ENCODE assay signal across 8 cellular contexts in the genomic region with DNA sequence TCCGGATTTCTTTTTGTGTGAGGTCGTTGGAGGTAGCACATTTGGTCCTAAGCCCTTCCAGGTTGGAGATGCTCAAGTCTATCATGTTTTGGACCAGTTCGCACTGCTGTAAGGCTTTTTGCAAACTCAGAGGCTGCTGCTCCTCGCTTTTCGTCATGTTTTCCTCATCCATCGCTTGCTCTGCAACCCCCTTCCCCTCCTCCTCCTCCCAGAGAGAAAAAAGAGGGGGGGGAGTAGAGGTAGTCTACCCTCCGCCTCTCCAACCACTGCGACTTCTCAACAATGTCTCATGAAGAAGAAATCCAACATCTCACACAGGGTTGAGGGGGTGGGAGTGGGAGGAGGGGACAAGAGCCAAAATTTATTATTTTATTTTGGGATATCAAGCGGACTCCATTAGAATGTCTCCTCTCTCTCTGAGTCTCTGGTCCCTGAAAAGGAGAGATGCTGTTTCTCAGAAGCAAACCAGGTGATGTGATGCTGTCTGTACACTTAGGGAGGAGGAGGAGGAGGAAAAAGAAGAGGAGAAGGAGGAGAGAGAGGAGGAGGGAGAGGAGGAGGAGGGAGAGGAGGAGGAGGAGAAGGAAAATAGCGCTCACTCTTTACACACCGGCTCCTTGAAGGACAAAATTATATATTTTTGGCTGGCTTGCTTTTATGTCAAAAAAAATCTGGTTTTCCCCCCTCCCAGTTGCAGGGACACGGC. TPM values are rescaled to one million over a fixed set of nuclear protein-coding genes. Genes with fewer than 3 reads are reported as not detected.
DNase-seq lines count a peak whose midpoint lies in the region; ATAC-seq, FAIRE-seq and TF ChIP-seq lines count a peak whose summit lies in the region.

No MANE protein-coding gene starts in this region.

- H3K36me3 ChIP-seq in kidney (ENCODE audit: control insufficient read depth in 1 of 2, insufficient read depth in 2 of 2, low read length in 2 of 2) (no peaks in the 10 kb centered on the region), thyroid gland (no peaks in the 10 kb centered on the region)

- H3K27me3 Mint-ChIP-seq in activated naive CD4-positive, alpha-beta T cell treated with anti-CD3 and anti-CD28 coated beads, Interleukin-2, amount 50 U/mL, for 24 hours = peaks cover 40% of the 10 kb centered on the region
- peaks cover 52% of the 10 kb centered on the region for H3K27me3 Mint-ChIP-seq in activated T-helper 17 cell treated with anti-CD3 and anti-CD28 coated beads, Interleukin-2, amount 50 U/mL, for 72 hours

- H3K9me3 Mint-ChIP-seq in activated naive CD4-positive, alpha-beta T cell treated with anti-CD3 and anti-CD28 coated beads, Interleukin-2, amount 50 U/mL, for 24 hours = peaks cover 16% of the 10 kb centered on the region
- peaks cover 3 to 18% of the 10 kb centered on the region in 2 donors for H3K9me3 Mint-ChIP-seq in activated naive CD4-positive, alpha-beta T cell treated with anti-CD3 and anti-CD28 coated beads, Interleukin-2, amount 50 U/mL, for 72 hours
- H3K9me3 Mint-ChIP-seq in activated T-helper 17 cell treated with anti-CD3 and anti-CD28 coated beads, Interleukin-2, amount 50 U/mL, for 72 hours = no peaks in the 10 kb centered on the region

- H3K27me3 ChIP-seq in thyroid gland = no peaks in the 10 kb centered on the region

- H3K9me3 ChIP-seq in kidney (ENCODE audit: control insufficient read depth in 1 of 2, low read length in 2 of 2) = peaks cover 2 to 3% of the 10 kb centered on the region in 2 donors
- no peaks in the 10 kb centered on the region for H3K9me3 ChIP-seq in thyroid gland

- peak overlapping the region; percentile 10 to 26 for H3K9ac ChIP-seq in kidney (ENCODE audit: low read length in 2 of 2)

- H3K4me1 ChIP-seq in kidney (ENCODE audit: control insufficient read depth in 1 of 2, insufficient read depth in 1 of 2, low read depth in 1 of 2, low read length in 2 of 2) (no peaks in the 10 kb centered on the region), thyroid gland (no peaks in the 10 kb centered on the region)

- H3K36me3 Mint-ChIP-seq in activated naive CD4-positive, alpha-beta T cell treated with anti-CD3 and anti-CD28 coated beads, Interleukin-2, amount 50 U/mL, for 24 hours = peaks cover 2% of the 10 kb centered on the region
- H3K36me3 Mint-ChIP-seq in activated naive CD4-positive, alpha-beta T cell treated with anti-CD3 and anti-CD28 coated beads, Interleukin-2, amount 50 U/mL, for 72 hours = peaks cover 12 to 24% of the 10 kb centered on the region in 2 donors
- H3K36me3 Mint-ChIP-seq in activated T-helper 17 cell treated with anti-CD3 and anti-CD28 coated beads, Interleukin-2, amount 50 U/mL, for 72 hours (ENCODE audit: low read depth) = no peaks in the 10 kb centered on the region

- no peak for TF ChIP-seq POLR2A in thyroid gland (IDR thresholded peaks at IDR 0.05)

- no peak for ATAC-seq in activated naive CD4-positive, alpha-beta T cell treated with anti-CD3 and anti-CD28 coated beads, Interleukin-2, amount 50 U/mL, for 72 hours
- ATAC-seq in activated T-helper 17 cell treated with anti-CD3 and anti-CD28 coated beads, Interleukin-2, amount 50 U/mL, for 72 hours (replicated peaks) = peak; percentile 8
- no peak for ATAC-seq in HG03175 (IDR thresholded peaks at IDR 0.05; ENCODE audit: unreplicated experiment)

- intact Hi-C loops in kidney (cut with DNase I) (no loop called here), thyroid gland (cut with DNase I) (no loop called here)

- TF ChIP-seq CTCF in kidney (IDR thresholded peaks at IDR 0.05; ENCODE audit: borderline replicate concordance, extremely low read depth, insufficient read depth) (no peak), thyroid gland (IDR thresholded peaks at IDR 0.05) (no peak)

- WGBS in thyroid gland, 2 donors = 4 to 5% methylated on average over 12 of the region's 12 CpGs

- no peak for DNase-seq in activated naive CD4-positive, alpha-beta T cell treated with anti-CD3 and anti-CD28 coated beads, Interleukin-2, amount 50 U/mL, for 72 hours (ENCODE audit: low spot score in 2 of 2)
- DNase-seq in kidney = no peak
- no peak for DNase-seq in thyroid gland
- DNase-seq in epidermal melanocyte (ENCODE audit: insufficient read length, low spot score) = no peak
- no peak for DNase-seq in NCI-H446 (lab: John Stamatoyannopoulos, UW)

- H3K27ac ChIP-seq in kidney (ENCODE audit: low read depth in 2 of 2, low read length in 2 of 2) = no peak overlapping the region
- peak overlapping the region in 2 of 3 donors; percentile 62 to 82 for H3K27ac ChIP-seq in thyroid gland

- H3K4me1 Mint-ChIP-seq in activated naive CD4-positive, alpha-beta T cell treated with anti-CD3 and anti-CD28 coated beads, Interleukin-2, amount 50 U/mL, for 24 hours = peaks cover 5% of the 10 kb centered on the region
- peaks cover 4% of the 10 kb centered on the region for H3K4me1 Mint-ChIP-seq in activated T-helper 17 cell treated with anti-CD3 and anti-CD28 coated beads, Interleukin-2, amount 50 U/mL, for 72 hours

- FAIRE-seq in kidney (lab: Jason Lieb, UNC) = no peak

- no peak overlapping the region for H3K27ac Mint-ChIP-seq in activated naive CD4-positive, alpha-beta T cell treated with anti-CD3 and anti-CD28 coated beads, Interleukin-2, amount 50 U/mL, for 24 hours
- no peak overlapping the region for H3K27ac Mint-ChIP-seq in activated naive CD4-positive, alpha-beta T cell treated with anti-CD3 and anti-CD28 coated beads, Interleukin-2, amount 50 U/mL, for 72 hours
- no peak overlapping the region for H3K27ac Mint-ChIP-seq in activated T-helper 17 cell treated with anti-CD3 and anti-CD28 coated beads, Interleukin-2, amount 50 U/mL, for 72 hours

- H3K4me3 Mint-ChIP-seq in activated naive CD4-positive, alpha-beta T cell treated with anti-CD3 and anti-CD28 coated beads, Interleukin-2, amount 50 U/mL, for 24 hours = peak overlapping the region; percentile 67
- peak overlapping the region; percentile 88 for H3K4me3 Mint-ChIP-seq in activated T-helper 17 cell treated with anti-CD3 and anti-CD28 coated beads, Interleukin-2, amount 50 U/mL, for 72 hours

- H3K4me3 ChIP-seq in kidney (ENCODE audit: low read length in 2 of 2) (peak overlapping the region; percentile 28 to 62), thyroid gland (replicated peaks in 1 of 3) (peak overlapping the region in 2 of 3 donors; percentile 55)

RNA-seq across cellular contexts. Expression of gene KSR2, which starts 0.6 kb away (rescaled TPM):
- under 1 TPM; 0.02 to 0.04 TPM for total RNA-seq in activated naive CD4-positive, alpha-beta T cell treated with anti-CD3 and anti-CD28 coated beads, Interleukin-2, amount 50 U/mL, for 72 hours
- under 1 TPM; 0.06 to 0.93 TPM for total RNA-seq in activated T-helper 17 cell treated with anti-CD3 and anti-CD28 coated beads, Interleukin-2, amount 50 U/mL, for 72 hours
- 2.9 TPM for total RNA-seq in kidney
- 0.34 TPM for polyA plus RNA-seq in kidney (ENCODE audit: insufficient read depth, low read depth, low replicate concordance)
- total RNA-seq in thyroid gland = 10 to 100 TPM in 1 of 4 donors, 1 to 10 TPM in 3; 1.2 to 11.0 (median 2.2) TPM

RNA-seq across cellular contexts. Expression of gene RFC5, which starts 48.3 kb away (rescaled TPM):
- 10 to 100 TPM; 69.6 to 88.0 TPM for total RNA-seq in activated naive CD4-positive, alpha-beta T cell treated with anti-CD3 and anti-CD28 coated beads, Interleukin-2, amount 50 U/mL, for 72 hours
- 10 to 100 TPM; 53.7 to 64.4 TPM for total RNA-seq in activated T-helper 17 cell treated with anti-CD3 and anti-CD28 coated beads, Interleukin-2, amount 50 U/mL, for 72 hours
- total RNA-seq in kidney (13.0 TPM), thyroid gland (10 to 100 TPM; 15.4 to 18.8 (median 17.2) TPM)
- polyA plus RNA-seq in kidney (ENCODE audit: insufficient read depth, low read depth, low replicate concordance) = 7.0 TPM

Comparison
In these comparisons a context has a peak if more than half of its experiments do, and no peak if none do; other contexts are left out.
1. H3K27ac ChIP-seq: peak in thyroid gland (2 of 3); none in kidney (0 of 2).